In the genomic region with DNA sequence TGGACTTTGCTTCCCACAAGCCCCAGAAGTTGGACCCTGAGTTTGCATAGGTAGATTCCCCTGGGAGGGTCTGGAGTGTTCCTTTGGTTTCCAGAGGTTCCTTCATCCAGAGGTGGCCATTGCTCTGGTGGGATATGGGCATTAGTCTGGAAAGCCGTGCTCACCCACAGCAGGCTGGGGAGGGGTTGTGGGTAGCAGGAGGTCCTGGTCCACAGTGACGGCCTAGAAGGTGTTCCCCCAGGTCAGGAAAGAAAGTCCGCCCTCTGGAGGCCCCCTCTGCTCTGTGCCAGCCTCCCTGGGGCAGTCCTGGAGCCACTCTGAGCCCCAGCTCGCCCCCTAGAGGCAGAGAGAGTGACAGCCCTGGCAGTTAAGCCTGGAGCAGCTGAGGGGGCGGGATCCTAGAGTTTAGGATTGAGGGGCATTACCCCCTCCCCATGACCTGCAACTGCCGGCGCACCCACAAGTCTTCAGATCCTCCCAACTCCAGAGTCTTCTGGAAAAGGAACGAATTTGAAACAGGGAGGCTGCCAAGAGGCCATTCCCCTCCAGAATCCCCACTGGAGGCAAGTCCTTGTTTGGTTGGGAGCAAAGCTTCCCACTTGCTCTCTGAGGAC, we compare ENCODE assay signal across 1 cellular context.
TF ChIP-seq lines count a peak whose summit lies in the region.

No MANE protein-coding gene starts in this region.

TF ChIP-seq in HepG2, 621 proteins besides CTCF, POLR2A, EP300 and RAD21 (continued from another document and continues in another):
- TF ChIP-seq, protein P1, sequence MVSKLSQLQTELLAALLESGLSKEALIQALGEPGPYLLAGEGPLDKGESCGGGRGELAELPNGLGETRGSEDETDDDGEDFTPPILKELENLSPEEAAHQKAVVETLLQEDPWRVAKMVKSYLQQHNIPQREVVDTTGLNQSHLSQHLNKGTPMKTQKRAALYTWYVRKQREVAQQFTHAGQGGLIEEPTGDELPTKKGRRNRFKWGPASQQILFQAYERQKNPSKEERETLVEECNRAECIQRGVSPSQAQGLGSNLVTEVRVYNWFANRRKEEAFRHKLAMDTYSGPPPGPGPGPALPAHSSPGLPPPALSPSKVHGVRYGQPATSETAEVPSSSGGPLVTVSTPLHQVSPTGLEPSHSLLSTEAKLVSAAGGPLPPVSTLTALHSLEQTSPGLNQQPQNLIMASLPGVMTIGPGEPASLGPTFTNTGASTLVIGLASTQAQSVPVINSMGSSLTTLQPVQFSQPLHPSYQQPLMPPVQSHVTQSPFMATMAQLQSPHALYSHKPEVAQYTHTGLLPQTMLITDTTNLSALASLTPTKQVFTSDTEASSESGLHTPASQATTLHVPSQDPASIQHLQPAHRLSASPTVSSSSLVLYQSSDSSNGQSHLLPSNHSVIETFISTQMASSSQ (IDR thresholded peaks at IDR 0.05; ENCODE audit: low read depth), result peak; percentile 14; the same call in 1 of the 2 replicates
- TF ChIP-seq, protein P1 (CRISPR knock-in tag; IDR thresholded peaks at IDR 0.05; ENCODE audit: borderline replicate concordance), result no peak
- TF ChIP-seq ZNF747 (CRISPR knock-in tag; IDR thresholded peaks at IDR 0.05; ENCODE audit: borderline replicate concordance), result peak; percentile 71; the same call in 1 of the 2 replicates
- peak; percentile 92 for TF ChIP-seq ZNF687 (CRISPR knock-in tag; IDR thresholded peaks at IDR 0.05)
- TF ChIP-seq MEIS2 (CRISPR knock-in tag; IDR thresholded peaks at IDR 0.05), result 0 out of 2 replicates have a peak, but pooled peaks have one; percentile 52
- peak; percentile 36; the same call in 1 of the 2 replicates for TF ChIP-seq SOX5 (CRISPR knock-in tag; IDR thresholded peaks at IDR 0.05; ENCODE audit: borderline replicate concordance)
- TF ChIP-seq CEBPB (IDR thresholded peaks at IDR 0.05; ENCODE audit: borderline replicate concordance, low read depth, low read length), result no peak
- TF ChIP-seq, protein P2, sequence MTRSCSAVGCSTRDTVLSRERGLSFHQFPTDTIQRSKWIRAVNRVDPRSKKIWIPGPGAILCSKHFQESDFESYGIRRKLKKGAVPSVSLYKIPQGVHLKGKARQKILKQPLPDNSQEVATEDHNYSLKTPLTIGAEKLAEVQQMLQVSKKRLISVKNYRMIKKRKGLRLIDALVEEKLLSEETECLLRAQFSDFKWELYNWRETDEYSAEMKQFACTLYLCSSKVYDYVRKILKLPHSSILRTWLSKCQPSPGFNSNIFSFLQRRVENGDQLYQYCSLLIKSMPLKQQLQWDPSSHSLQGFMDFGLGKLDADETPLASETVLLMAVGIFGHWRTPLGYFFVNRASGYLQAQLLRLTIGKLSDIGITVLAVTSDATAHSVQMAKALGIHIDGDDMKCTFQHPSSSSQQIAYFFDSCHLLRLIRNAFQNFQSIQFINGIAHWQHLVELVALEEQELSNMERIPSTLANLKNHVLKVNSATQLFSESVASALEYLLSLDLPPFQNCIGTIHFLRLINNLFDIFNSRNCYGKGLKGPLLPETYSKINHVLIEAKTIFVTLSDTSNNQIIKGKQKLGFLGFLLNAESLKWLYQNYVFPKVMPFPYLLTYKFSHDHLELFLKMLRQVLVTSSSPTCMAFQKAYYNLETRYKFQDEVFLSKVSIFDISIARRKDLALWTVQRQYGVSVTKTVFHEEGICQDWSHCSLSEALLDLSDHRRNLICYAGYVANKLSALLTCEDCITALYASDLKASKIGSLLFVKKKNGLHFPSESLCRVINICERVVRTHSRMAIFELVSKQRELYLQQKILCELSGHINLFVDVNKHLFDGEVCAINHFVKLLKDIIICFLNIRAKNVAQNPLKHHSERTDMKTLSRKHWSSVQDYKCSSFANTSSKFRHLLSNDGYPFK (CRISPR knock-in tag; IDR thresholded peaks at IDR 0.05; ENCODE audit: borderline replicate concordance), result 0 out of 2 replicates have a peak, but pooled peaks have one; percentile 39
- TF ChIP-seq NFIC (IDR thresholded peaks at IDR 0.05; ENCODE audit: low read length), result no peak
- peak; percentile 80; the same call in 1 of the 2 replicates for TF ChIP-seq MIER3 (CRISPR knock-in tag; IDR thresholded peaks at IDR 0.05; ENCODE audit: borderline replicate concordance)
- TF ChIP-seq SMC3 (IDR thresholded peaks at IDR 0.05; ENCODE audit: low read length), result peak; percentile 72
- TF ChIP-seq ZNF792 (CRISPR knock-in tag; IDR thresholded peaks at IDR 0.05), result no peak
- no peak for TF ChIP-seq SRSF4 (IDR thresholded peaks at IDR 0.05; ENCODE audit: low read depth, low read length, poor library complexity, severe bottlenecking)
- TF ChIP-seq PHF20 (CRISPR knock-in tag; IDR thresholded peaks at IDR 0.05), result no peak
- TF ChIP-seq RARA (CRISPR knock-in tag; IDR thresholded peaks at IDR 0.05), result peak; percentile 37; the same call in 1 of the 2 replicates
- TF ChIP-seq TOE1 (CRISPR knock-in tag; IDR thresholded peaks at IDR 0.05), result no peak
- TF ChIP-seq MED1 (CRISPR knock-in tag; IDR thresholded peaks at IDR 0.05), result peak; percentile 71
- peak; percentile 81 to 88 for TF ChIP-seq HMGXB4 (CRISPR knock-in tag; IDR thresholded peaks at IDR 0.05; ENCODE audit: borderline replicate concordance in 1 of 2, low read depth in 1 of 2)
- TF ChIP-seq ZNF597 (CRISPR knock-in tag; IDR thresholded peaks at IDR 0.05), result no peak
- TF ChIP-seq RBM22 (optimal IDR thresholded peaks at IDR 0.05; ENCODE audit: low read length), result peak; percentile 53
- 0 out of 2 replicates have a peak, but pooled peaks have one; percentile 43 for TF ChIP-seq ZKSCAN1 (IDR thresholded peaks at IDR 0.05; ENCODE audit: low read length)
- peak; percentile 89 for TF ChIP-seq HNRNPL (IDR thresholded peaks at IDR 0.05; ENCODE audit: low read depth, low read length)
- no peak for TF ChIP-seq TCF7 (IDR thresholded peaks at IDR 0.05; ENCODE audit: low read depth)
- peak; percentile 14; the same call in 1 of the 2 replicates for TF ChIP-seq DNMT3B (CRISPR knock-in tag; conservative IDR thresholded peaks at IDR 0.05)
- peak; percentile 48; the same call in 1 of the 2 replicates for TF ChIP-seq GATAD2A (CRISPR knock-in tag; IDR thresholded peaks at IDR 0.05)
- TF ChIP-seq, protein P3, sequence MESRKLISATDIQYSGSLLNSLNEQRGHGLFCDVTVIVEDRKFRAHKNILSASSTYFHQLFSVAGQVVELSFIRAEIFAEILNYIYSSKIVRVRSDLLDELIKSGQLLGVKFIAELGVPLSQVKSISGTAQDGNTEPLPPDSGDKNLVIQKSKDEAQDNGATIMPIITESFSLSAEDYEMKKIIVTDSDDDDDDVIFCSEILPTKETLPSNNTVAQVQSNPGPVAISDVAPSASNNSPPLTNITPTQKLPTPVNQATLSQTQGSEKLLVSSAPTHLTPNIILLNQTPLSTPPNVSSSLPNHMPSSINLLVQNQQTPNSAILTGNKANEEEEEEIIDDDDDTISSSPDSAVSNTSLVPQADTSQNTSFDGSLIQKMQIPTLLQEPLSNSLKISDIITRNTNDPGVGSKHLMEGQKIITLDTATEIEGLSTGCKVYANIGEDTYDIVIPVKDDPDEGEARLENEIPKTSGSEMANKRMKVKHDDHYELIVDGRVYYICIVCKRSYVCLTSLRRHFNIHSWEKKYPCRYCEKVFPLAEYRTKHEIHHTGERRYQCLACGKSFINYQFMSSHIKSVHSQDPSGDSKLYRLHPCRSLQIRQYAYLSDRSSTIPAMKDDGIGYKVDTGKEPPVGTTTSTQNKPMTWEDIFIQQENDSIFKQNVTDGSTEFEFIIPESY (CRISPR knock-in tag; IDR thresholded peaks at IDR 0.05), result peak; percentile 66
- TF ChIP-seq, protein P4, sequence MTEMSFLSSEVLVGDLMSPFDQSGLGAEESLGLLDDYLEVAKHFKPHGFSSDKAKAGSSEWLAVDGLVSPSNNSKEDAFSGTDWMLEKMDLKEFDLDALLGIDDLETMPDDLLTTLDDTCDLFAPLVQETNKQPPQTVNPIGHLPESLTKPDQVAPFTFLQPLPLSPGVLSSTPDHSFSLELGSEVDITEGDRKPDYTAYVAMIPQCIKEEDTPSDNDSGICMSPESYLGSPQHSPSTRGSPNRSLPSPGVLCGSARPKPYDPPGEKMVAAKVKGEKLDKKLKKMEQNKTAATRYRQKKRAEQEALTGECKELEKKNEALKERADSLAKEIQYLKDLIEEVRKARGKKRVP (CRISPR knock-in tag; IDR thresholded peaks at IDR 0.05), result no peak
- TF ChIP-seq, protein P5, sequence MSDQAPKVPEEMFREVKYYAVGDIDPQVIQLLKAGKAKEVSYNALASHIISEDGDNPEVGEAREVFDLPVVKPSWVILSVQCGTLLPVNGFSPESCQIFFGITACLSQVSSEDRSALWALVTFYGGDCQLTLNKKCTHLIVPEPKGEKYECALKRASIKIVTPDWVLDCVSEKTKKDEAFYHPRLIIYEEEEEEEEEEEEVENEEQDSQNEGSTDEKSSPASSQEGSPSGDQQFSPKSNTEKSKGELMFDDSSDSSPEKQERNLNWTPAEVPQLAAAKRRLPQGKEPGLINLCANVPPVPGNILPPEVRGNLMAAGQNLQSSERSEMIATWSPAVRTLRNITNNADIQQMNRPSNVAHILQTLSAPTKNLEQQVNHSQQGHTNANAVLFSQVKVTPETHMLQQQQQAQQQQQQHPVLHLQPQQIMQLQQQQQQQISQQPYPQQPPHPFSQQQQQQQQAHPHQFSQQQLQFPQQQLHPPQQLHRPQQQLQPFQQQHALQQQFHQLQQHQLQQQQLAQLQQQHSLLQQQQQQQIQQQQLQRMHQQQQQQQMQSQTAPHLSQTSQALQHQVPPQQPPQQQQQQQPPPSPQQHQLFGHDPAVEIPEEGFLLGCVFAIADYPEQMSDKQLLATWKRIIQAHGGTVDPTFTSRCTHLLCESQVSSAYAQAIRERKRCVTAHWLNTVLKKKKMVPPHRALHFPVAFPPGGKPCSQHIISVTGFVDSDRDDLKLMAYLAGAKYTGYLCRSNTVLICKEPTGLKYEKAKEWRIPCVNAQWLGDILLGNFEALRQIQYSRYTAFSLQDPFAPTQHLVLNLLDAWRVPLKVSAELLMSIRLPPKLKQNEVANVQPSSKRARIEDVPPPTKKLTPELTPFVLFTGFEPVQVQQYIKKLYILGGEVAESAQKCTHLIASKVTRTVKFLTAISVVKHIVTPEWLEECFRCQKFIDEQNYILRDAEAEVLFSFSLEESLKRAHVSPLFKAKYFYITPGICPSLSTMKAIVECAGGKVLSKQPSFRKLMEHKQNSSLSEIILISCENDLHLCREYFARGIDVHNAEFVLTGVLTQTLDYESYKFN (CRISPR knock-in tag; conservative IDR thresholded peaks at IDR 0.05), result peak; percentile 54; the same call in 1 of the 2 replicates
- no peak for TF ChIP-seq ZNF780A (CRISPR knock-in tag; IDR thresholded peaks at IDR 0.05)
- TF ChIP-seq IRF1 (CRISPR knock-in tag; IDR thresholded peaks at IDR 0.05; ENCODE audit: low read depth), result no peak
